Comparison of ENCODE assay signal across 9 cellular contexts in genomic region chr10:132593900-132594876, GRCh38. TPM values are rescaled to one million over a fixed set of nuclear protein-coding genes. Genes with fewer than 3 reads are reported as not detected.
A peak's percentile ranks its signal among the peaks of the same experiment; 100 is the strongest.
DNase-seq lines count a peak whose midpoint lies in the region; ATAC-seq lines count a peak whose summit lies in the region.
"Had no signal": no experiment of that assay in that cellular context is flagged by ENCODE, and none has a peak within 500 bp of the region (broad histone marks: within the 10 kb centered on the region; RNA-seq: fewer than 3 reads in every experiment).

No MANE protein-coding gene starts in this region.

- POLR2A ChIA-PET in activated CD4-positive, alpha-beta memory T cell treated with anti-CD3 and anti-CD28 coated beads for 36 hours (lab: Charles Lee), result no interaction called here

- no peaks in the 10 kb centered on the region for H3K27me3 Mint-ChIP-seq in activated T-cell treated with anti-CD3 and anti-CD28 coated beads, Interleukin-2, amount 50 U/mL, for 4 hours (ENCODE audit: low read depth)
- H3K27me3 Mint-ChIP-seq in activated naive CD8-positive, alpha-beta T cell, result no peaks in the 10 kb centered on the region
- H3K27me3 Mint-ChIP-seq in stimulated activated naive CD8-positive, alpha-beta T cell treated with anti-CD3 and anti-CD28 coated beads, Interleukin-15, Interleukin-2, amounts not matched to agents 100 ng/mL and 50 ng/mL, for 24 hours, result no peaks in the 10 kb centered on the region
- no peaks in the 10 kb centered on the region for H3K27me3 Mint-ChIP-seq in activated CD4-positive, alpha-beta memory T cell treated with anti-CD3 and anti-CD28 coated beads for 36 hours

- H3K4me3 Mint-ChIP-seq in activated T-cell treated with anti-CD3 and anti-CD28 coated beads, Interleukin-2, amount 50 U/mL, for 4 hours, result no peak overlapping the region
- peak overlapping the region; percentile 71 for H3K4me3 Mint-ChIP-seq in activated naive CD8-positive, alpha-beta T cell
- H3K4me3 Mint-ChIP-seq in stimulated activated naive CD8-positive, alpha-beta T cell treated with anti-CD3 and anti-CD28 coated beads, Interleukin-15, Interleukin-2, amounts not matched to agents 100 ng/mL and 50 ng/mL, for 24 hours, result peak overlapping the region; percentile 11
- H3K4me3 Mint-ChIP-seq in activated CD4-positive, alpha-beta memory T cell treated with anti-CD3 and anti-CD28 coated beads for 36 hours, result no peak overlapping the region

- CTCF ChIA-PET in activated CD4-positive, alpha-beta memory T cell treated with anti-CD3 and anti-CD28 coated beads for 36 hours (lab: Charles Lee), result no interaction called here

- H3K4me1 Mint-ChIP-seq in activated T-cell treated with anti-CD3 and anti-CD28 coated beads, Interleukin-2, amount 50 U/mL, for 4 hours (ENCODE audit: low read depth), result peaks cover 53% of the 10 kb centered on the region
- H3K4me1 Mint-ChIP-seq in activated naive CD8-positive, alpha-beta T cell (ENCODE audit: low read depth), result peaks cover 61% of the 10 kb centered on the region
- H3K4me1 Mint-ChIP-seq in stimulated activated naive CD8-positive, alpha-beta T cell treated with anti-CD3 and anti-CD28 coated beads, Interleukin-15, Interleukin-2, amounts not matched to agents 100 ng/mL and 50 ng/mL, for 24 hours (ENCODE audit: low read depth), result peaks cover 70% of the 10 kb centered on the region
- H3K4me1 Mint-ChIP-seq in activated CD4-positive, alpha-beta memory T cell treated with anti-CD3 and anti-CD28 coated beads for 36 hours (ENCODE audit: low read depth), result peaks cover 36% of the 10 kb centered on the region

- H3K27ac Mint-ChIP-seq in activated naive CD8-positive, alpha-beta T cell, result peak overlapping the region; percentile 86
- peak overlapping the region; percentile 24 for H3K27ac Mint-ChIP-seq in stimulated activated naive CD8-positive, alpha-beta T cell treated with anti-CD3 and anti-CD28 coated beads, Interleukin-15, Interleukin-2, amounts not matched to agents 100 ng/mL and 50 ng/mL, for 24 hours
- H3K27ac Mint-ChIP-seq in activated CD4-positive, alpha-beta memory T cell treated with anti-CD3 and anti-CD28 coated beads for 36 hours, result no peak overlapping the region

- no peak for DNase-seq in activated T-cell treated with anti-CD3 and anti-CD28 coated beads, Interleukin-2, amount 50 U/mL, for 4 hours
- no peak for DNase-seq in activated T-cell treated with anti-CD3 and anti-CD28 coated beads, Interleukin-2, amount 50 U/mL, for 48 hours
- no peak for DNase-seq in stimulated activated CD4-positive, alpha-beta T cell treated with anti-CD3 and anti-CD28 coated beads, Interleukin-15, amount 100 ng/mL, for 24 hours
- no peak for DNase-seq in SW 1271 (lab: John Stamatoyannopoulos, UW)
- no peak for DNase-seq in activated CD4-positive, alpha-beta memory T cell treated with anti-CD3 and anti-CD28 coated beads for 36 hours
- DNase-seq: stimulated activated CD4-positive, alpha-beta T cell treated with anti-CD3 and anti-CD28 coated beads, Interleukin-2, amount 100 ng/mL, for 48 hours had no signal

- peak; percentile 61 for ATAC-seq in activated T-cell treated with anti-CD3 and anti-CD28 coated beads, Interleukin-2, amount 50 U/mL, for 4 hours
- peak; percentile 67 for ATAC-seq in HG02759 (IDR thresholded peaks at IDR 0.05; ENCODE audit: unreplicated experiment)

- H3K9me3 Mint-ChIP-seq in activated T-cell treated with anti-CD3 and anti-CD28 coated beads, Interleukin-2, amount 50 U/mL, for 4 hours, result no peaks in the 10 kb centered on the region
- no peaks in the 10 kb centered on the region for H3K9me3 Mint-ChIP-seq in activated naive CD8-positive, alpha-beta T cell (ENCODE audit: low read depth)
- H3K9me3 Mint-ChIP-seq in stimulated activated naive CD8-positive, alpha-beta T cell treated with anti-CD3 and anti-CD28 coated beads, Interleukin-15, Interleukin-2, amounts not matched to agents 100 ng/mL and 50 ng/mL, for 24 hours, result no peaks in the 10 kb centered on the region
- peaks cover 14% of the 10 kb centered on the region for H3K9me3 Mint-ChIP-seq in activated CD4-positive, alpha-beta memory T cell treated with anti-CD3 and anti-CD28 coated beads for 36 hours

- intact Hi-C loops in activated CD4-positive, alpha-beta memory T cell treated with anti-CD3 and anti-CD28 coated beads for 36 hours (cut with micrococcal nuclease), result loop anchor here (1.0 kb wide), 1 partner anchor 54 kb away; no protein-coding TSS in a partner anchor

- peaks cover 9% of the 10 kb centered on the region for H3K36me3 Mint-ChIP-seq in activated T-cell treated with anti-CD3 and anti-CD28 coated beads, Interleukin-2, amount 50 U/mL, for 4 hours (ENCODE audit: insufficient read depth)
- peaks cover 5% of the 10 kb centered on the region for H3K36me3 Mint-ChIP-seq in activated naive CD8-positive, alpha-beta T cell
- H3K36me3 Mint-ChIP-seq in stimulated activated naive CD8-positive, alpha-beta T cell treated with anti-CD3 and anti-CD28 coated beads, Interleukin-15, Interleukin-2, amounts not matched to agents 100 ng/mL and 50 ng/mL, for 24 hours (ENCODE audit: low read depth), result peaks cover 9% of the 10 kb centered on the region
- peaks cover 4% of the 10 kb centered on the region for H3K36me3 Mint-ChIP-seq in activated CD4-positive, alpha-beta memory T cell treated with anti-CD3 and anti-CD28 coated beads for 36 hours

RNA-seq across cellular contexts. Expression of gene INPP5A, which starts 56.6 kb away (rescaled TPM):
- total RNA-seq in activated T-cell treated with anti-CD3 and anti-CD28 coated beads, Interleukin-2, amount 50 U/mL, for 4 hours, result 1 to 10 TPM; 5.8 to 8.8 (median 6.9) TPM
- 1 to 10 TPM; 7.4 to 7.5 TPM for total RNA-seq in activated CD4-positive, alpha-beta memory T cell treated with anti-CD3 and anti-CD28 coated beads for 36 hours

Comparison
In these comparisons a context has a peak if more than half of its experiments do, and no peak if none do; other contexts are left out.
1. H3K4me3 Mint-ChIP-seq: peak in activated naive CD8-positive, alpha-beta T cell (single experiment) and stimulated activated naive CD8-positive, alpha-beta T cell treated with anti-CD3 and anti-CD28 coated beads, Interleukin-15, Interleukin-2, amounts not matched to agents 100 ng/mL and 50 ng/mL, for 24 hours (single experiment); none in activated T-cell treated with anti-CD3 and anti-CD28 coated beads, Interleukin-2, amount 50 U/mL, for 4 hours (single experiment) and activated CD4-positive, alpha-beta memory T cell treated with anti-CD3 and anti-CD28 coated beads for 36 hours (single experiment).